Comparison of ENCODE assay signal across 8 cellular contexts in the genomic region with DNA sequence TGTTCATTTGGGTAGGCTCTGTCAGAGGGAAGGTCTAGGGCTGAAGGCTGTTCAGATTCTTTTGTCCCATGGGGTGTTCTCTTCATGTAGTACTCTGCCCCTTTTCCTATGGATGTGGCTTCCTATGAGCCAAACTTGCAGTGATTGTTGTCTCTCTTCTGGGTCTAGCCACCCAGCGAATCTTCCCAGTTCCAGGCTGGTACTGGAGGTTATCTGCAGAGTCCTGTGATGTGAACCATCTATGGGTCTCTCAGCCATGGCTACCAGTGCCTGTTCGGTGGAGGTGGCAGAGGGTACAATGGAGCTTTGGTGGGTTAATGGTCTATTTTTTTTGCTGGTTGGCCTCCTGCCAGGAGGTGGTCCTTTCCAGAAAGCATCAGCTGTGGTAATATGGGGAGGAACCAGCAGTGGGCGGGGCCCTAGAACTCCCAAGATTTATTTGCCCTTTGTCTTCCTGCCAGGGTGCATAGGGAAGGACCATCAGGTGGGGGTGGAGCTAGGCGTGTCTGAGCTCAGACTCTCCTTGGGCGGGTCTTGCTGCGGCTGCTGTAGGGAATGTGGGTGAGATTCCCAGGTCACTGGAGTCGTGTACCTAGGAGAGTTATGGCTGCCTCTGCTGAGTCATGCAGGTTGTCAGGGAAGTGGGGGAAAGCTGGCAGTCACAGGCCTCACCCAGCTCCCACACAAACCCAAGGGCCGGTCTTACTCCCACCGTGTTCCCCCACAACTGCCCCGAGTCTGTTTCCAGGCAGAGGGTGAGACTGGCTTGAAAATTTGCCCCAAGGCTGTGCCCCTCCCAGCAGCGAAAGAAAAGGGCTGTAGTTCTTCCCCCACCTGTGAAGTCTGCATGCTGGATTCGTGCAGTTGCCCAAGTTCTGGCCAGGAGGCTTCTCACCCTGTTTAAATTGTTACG. TPM values are rescaled to one million over a fixed set of nuclear protein-coding genes. Genes with fewer than 3 reads are reported as not detected.
DNase-seq lines count a peak whose midpoint lies in the region; ATAC-seq and TF ChIP-seq lines count a peak whose summit lies in the region.

No MANE protein-coding gene starts in this region.

- no peak overlapping the region for H3K4me3 Mint-ChIP-seq in endodermal cell

- peaks cover 75% of the 10 kb centered on the region for H3K36me3 Mint-ChIP-seq in endodermal cell (ENCODE audit: low read depth)

- DNase-seq in NCI-H2196 (lab: John Stamatoyannopoulos, UW; ENCODE audit: unreplicated experiment) (peak; percentile 39), NCI-H2196 treated with DMSO at 0.1 percent for 48 hours (lab: John Stamatoyannopoulos, UW; ENCODE audit: unreplicated experiment) (no peak), NCI-H510A (lab: John Stamatoyannopoulos, UW) (peak; percentile 88), endodermal cell (peak; percentile 73)

- H3K4me1 ChIP-seq in endodermal cell (ENCODE audit: control insufficient read depth, insufficient read depth, low read length) (no peaks in the 10 kb centered on the region), skeletal muscle tissue (ENCODE audit: control insufficient read depth in 3 of 3, insufficient read depth in 3 of 3, low read length in 3 of 3) (peaks cover 28 to 42% (median 33%) of the 10 kb centered on the region in 3 donors)

- H3K4me3 ChIP-seq in endodermal cell (ENCODE audit: low read length) (no peak overlapping the region), skeletal muscle tissue (ENCODE audit: low read length in 3 of 3) (peak overlapping the region in 1 of 3 donors; percentile 39)

- no peak for TF ChIP-seq CTCF in endodermal cell (conservative IDR thresholded peaks at IDR 0.05)

- H3K27ac ChIP-seq in endodermal cell (ENCODE audit: low read depth, low read length) (no peak overlapping the region), skeletal muscle tissue (ENCODE audit: low read depth, low read length) (peak overlapping the region; percentile 64)

- H3K36me3 ChIP-seq in endodermal cell (ENCODE audit: control insufficient read depth, insufficient read depth, low read length) (peaks cover 30% of the 10 kb centered on the region), skeletal muscle tissue (ENCODE audit: control insufficient read depth in 3 of 3, insufficient read depth in 3 of 3, low read length in 3 of 3) (peaks cover 7 to 19% (median 12%) of the 10 kb centered on the region in 3 donors)

- peaks cover 8% of the 10 kb centered on the region for H3K9me3 ChIP-seq in endodermal cell (ENCODE audit: control insufficient read depth, low read length)
- no peaks in the 10 kb centered on the region for H3K9me3 ChIP-seq in skeletal muscle tissue (ENCODE audit: control insufficient read depth in 3 of 3, low read length in 3 of 3)

- H3K4me1 Mint-ChIP-seq in endodermal cell = peaks cover 12% of the 10 kb centered on the region

- peaks cover 36% of the 10 kb centered on the region for H3K9me3 Mint-ChIP-seq in endodermal cell

- no peak for ATAC-seq in GM19324 (IDR thresholded peaks at IDR 0.05; ENCODE audit: low FRiP score, unreplicated experiment)
- ATAC-seq in GM19035 (IDR thresholded peaks at IDR 0.05; ENCODE audit: unreplicated experiment) = no peak
- ATAC-seq in GM21381 (IDR thresholded peaks at IDR 0.05; ENCODE audit: unreplicated experiment) = no peak

- H3K27me3 Mint-ChIP-seq in endodermal cell (ENCODE audit: insufficient read depth) = no peaks in the 10 kb centered on the region

- no peak overlapping the region for H3K9ac ChIP-seq in endodermal cell (ENCODE audit: extremely low read depth, low read length, poor library complexity, severe bottlenecking)
- peak overlapping the region; percentile 41 to 45 (median 43) for H3K9ac ChIP-seq in skeletal muscle tissue (ENCODE audit: low read depth in 1 of 3, low read length in 3 of 3)

- WGBS in endodermal cell (ENCODE audit: insufficient coverage in 1 of 2, insufficient read length in 1 of 2), 2 experiments = 89 to 90% methylated on average over 8 to 13 of the region's 13 CpGs

- peak overlapping the region; percentile 92 for H3K27ac Mint-ChIP-seq in endodermal cell

- H3K27me3 ChIP-seq in endodermal cell (ENCODE audit: control insufficient read depth, insufficient read depth, low read length, poor library complexity, severe bottlenecking) = no peaks in the 10 kb centered on the region
- no peaks in the 10 kb centered on the region for H3K27me3 ChIP-seq in skeletal muscle tissue (ENCODE audit: control insufficient read depth in 3 of 3, insufficient read depth in 3 of 3, low read length in 3 of 3)

RNA-seq across cellular contexts. Expression of a gene that starts 17.5 kb away (rescaled TPM):
- total RNA-seq in endodermal cell = 10 to 100 TPM; 16.2 to 19.3 TPM
- 14.1 TPM for polyA plus RNA-seq in endodermal cell (2013, experiment 1 of 2)
- polyA plus RNA-seq in endodermal cell (2013, experiment 2 of 2) = 17.1 TPM
- total RNA-seq in skeletal muscle tissue = 12.0 TPM

RNA-seq across cellular contexts. Expression of a gene that starts 17.8 kb away (rescaled TPM):
- total RNA-seq in endodermal cell (10 to 100 TPM; 68.4 to 85.3 TPM), skeletal muscle tissue (44.9 TPM)
- 50.8 TPM for polyA plus RNA-seq in endodermal cell (2013, experiment 1 of 2)
- polyA plus RNA-seq in endodermal cell (2013, experiment 2 of 2) = 62.6 TPM

RNA-seq across cellular contexts. Expression of a gene that starts 20.9 kb away (rescaled TPM):
- total RNA-seq in endodermal cell (100 to 1,000 TPM; 102 to 127 TPM), skeletal muscle tissue (76.2 TPM)
- 197 TPM for polyA plus RNA-seq in endodermal cell (2013, experiment 1 of 2)
- polyA plus RNA-seq in endodermal cell (2013, experiment 2 of 2) = 198 TPM
